ENCODE assay signal across 17 cellular contexts in genomic region chr12:119728437-119728730, GRCh38.
A peak's percentile ranks its signal among the peaks of the same experiment; 100 is the strongest.
DNase-seq lines count a peak whose midpoint lies in the region; ATAC-seq and TF ChIP-seq lines count a peak whose summit lies in the region.
"Had no signal": no experiment of that assay in that cellular context is flagged by ENCODE, and none has a peak within 500 bp of the region (broad histone marks: within the 10 kb centered on the region; RNA-seq: fewer than 3 reads in every experiment).

No MANE protein-coding gene starts in this region.

- peaks cover 17% of the 10 kb centered on the region for H3K4me1 ChIP-seq in parathyroid adenoma
- H3K4me1 ChIP-seq in heart left ventricle = no peaks in the 10 kb centered on the region

- no peaks in the 10 kb centered on the region for H3K9me3 ChIP-seq in parathyroid adenoma (ENCODE audit: control insufficient read depth, low read length)
- H3K9me3 ChIP-seq in heart left ventricle = no peaks in the 10 kb centered on the region

- H3K4me1 Mint-ChIP-seq in activated CD8-positive, alpha-beta memory T cell treated with anti-CD3 and anti-CD28 coated beads, Interleukin-2, amount 10 ng/mL, durations not matched to agents 7 days and 5 days = peaks cover 6% of the 10 kb centered on the region

- CTCF ChIA-PET in activated CD8-positive, alpha-beta memory T cell treated with anti-CD3 and anti-CD28 coated beads, Interleukin-2, amount 10 ng/mL, durations not matched to agents 7 days and 5 days (lab: Charles Lee) = interaction anchor here (0.9 kb wide), 1 partner anchor 8 kb away, joined by 4 read pairs; no protein-coding TSS in a partner anchor

- TF ChIP-seq POLR2A in heart left ventricle (IDR thresholded peaks at IDR 0.05) = no peak

- no peak overlapping the region for H3K9ac ChIP-seq in parathyroid adenoma
- H3K9ac ChIP-seq: GM23248 had no signal

- no peak for ATAC-seq in GM19452 (IDR thresholded peaks at IDR 0.05; ENCODE audit: unreplicated experiment)
- ATAC-seq in activated CD8-positive, alpha-beta memory T cell treated with anti-CD3 and anti-CD28 coated beads, Interleukin-2, amount 10 ng/mL, durations not matched to agents 7 days and 5 days = no peak
- ATAC-seq in heart left ventricle = no peak
- ATAC-seq: HCT116, Right ventricle myocardium inferior had no signal

- H3K27me3 Mint-ChIP-seq in activated CD8-positive, alpha-beta memory T cell treated with anti-CD3 and anti-CD28 coated beads, Interleukin-2, amount 10 ng/mL, durations not matched to agents 7 days and 5 days = no peaks in the 10 kb centered on the region

- H3K36me3 ChIP-seq in parathyroid adenoma (ENCODE audit: control insufficient read depth, insufficient read depth, low read length) = no peaks in the 10 kb centered on the region
- H3K36me3 ChIP-seq in heart left ventricle = peaks cover 0 to 6% (median 0%) of the 10 kb centered on the region in 9 donors

- H3K27me3 ChIP-seq in parathyroid adenoma (ENCODE audit: control insufficient read depth, insufficient read depth, low read length) (no peaks in the 10 kb centered on the region), heart left ventricle (no peaks in the 10 kb centered on the region)

- peak overlapping the region; percentile 71 for H2AFZ ChIP-seq in parathyroid adenoma
- H2AFZ ChIP-seq: GM23248 had no signal

- H3K27ac ChIP-seq in parathyroid adenoma (peak overlapping the region; percentile 55), heart left ventricle (no peak overlapping the region)
- H3K27ac ChIP-seq: GM23248 had no signal

- no peak for TF ChIP-seq CTCF in LNCaP clone FGC (IDR thresholded peaks at IDR 0.05; ENCODE audit: control insufficient read depth, extremely low read depth, insufficient read depth)
- no peak for TF ChIP-seq CTCF in fibroblast of the aortic adventitia (IDR thresholded peaks at IDR 0.05; ENCODE audit: insufficient read depth, low read length)
- no peak for TF ChIP-seq CTCF in parathyroid adenoma (IDR thresholded peaks at IDR 0.05)
- no peak for TF ChIP-seq CTCF in heart left ventricle (IDR thresholded peaks at IDR 0.05)

- peaks cover 36% of the 10 kb centered on the region for H3K36me3 Mint-ChIP-seq in activated CD8-positive, alpha-beta memory T cell treated with anti-CD3 and anti-CD28 coated beads, Interleukin-2, amount 10 ng/mL, durations not matched to agents 7 days and 5 days

- no peak overlapping the region for H3K4me3 Mint-ChIP-seq in activated CD8-positive, alpha-beta memory T cell treated with anti-CD3 and anti-CD28 coated beads, Interleukin-2, amount 10 ng/mL, durations not matched to agents 7 days and 5 days

- no peaks in the 10 kb centered on the region for H3K9me3 Mint-ChIP-seq in activated CD8-positive, alpha-beta memory T cell treated with anti-CD3 and anti-CD28 coated beads, Interleukin-2, amount 10 ng/mL, durations not matched to agents 7 days and 5 days (ENCODE audit: low read depth)

- H3K27ac Mint-ChIP-seq in activated CD8-positive, alpha-beta memory T cell treated with anti-CD3 and anti-CD28 coated beads, Interleukin-2, amount 10 ng/mL, durations not matched to agents 7 days and 5 days = no peak overlapping the region

- peak overlapping the region; percentile 2 for H3K4me2 ChIP-seq in parathyroid adenoma (ENCODE audit: low read length)

- WGBS in heart left ventricle, 4 donors = 60 to 64% (median 63%) methylated on average over 6 of the region's 6 CpGs

- no peak overlapping the region for H3K4me3 ChIP-seq in LNCaP clone FGC (ENCODE audit: low read depth, low read length)
- no peak overlapping the region for H3K4me3 ChIP-seq in fibroblast of the aortic adventitia (ENCODE audit: low read depth, low read length)
- H3K4me3 ChIP-seq in parathyroid adenoma (ENCODE audit: low read depth, low read length) = no peak overlapping the region
- H3K4me3 ChIP-seq in heart left ventricle = no peak overlapping the region
- H3K4me3 ChIP-seq: GM23248 had no signal

- H3K79me2 ChIP-seq in parathyroid adenoma = no peaks in the 10 kb centered on the region

- DNase-seq in LNCaP clone FGC (ENCODE audit: low read depth) = peak; percentile 27
- DNase-seq in astrocyte of the hippocampus (ENCODE audit: low read depth, low spot score) = peak; percentile 35
- peak; percentile 13 for DNase-seq in fibroblast of the aortic adventitia (ENCODE audit: low read depth)
- DNase-seq in D341Med (ENCODE audit: low spot score) = no peak
- DNase-seq in activated CD8-positive, alpha-beta memory T cell treated with anti-CD3 and anti-CD28 coated beads, Interleukin-2, amount 10 ng/mL, durations not matched to agents 7 days and 5 days = no peak
- DNase-seq in heart left ventricle = no peak
- DNase-seq: COR-L47, DMS153, GM23248, NCI-H187, NCI-H2171 treated with DMSO at 0.1 percent for 48 hours, NCI-H446 treated with DMSO at 0.1 percent for 48 hours, NCI-H748 treated with DMSO at 0.1 percent for 48 hours had no signal

- intact Hi-C loops in heart left ventricle (cut with DNase I) = no loop called here

Comparison
In these comparisons a context has a peak if more than half of its experiments do, and no peak if none do; other contexts are left out.
1. DNase-seq: peak in LNCaP clone FGC (single experiment), astrocyte of the hippocampus (single experiment) and fibroblast of the aortic adventitia (single experiment); none in D341Med (single experiment), activated CD8-positive, alpha-beta memory T cell treated with anti-CD3 and anti-CD28 coated beads, Interleukin-2, amount 10 ng/mL, durations not matched to agents 7 days and 5 days (single experiment) and heart left ventricle (0 of 5).